23 cellular contexts compared by ENCODE assay signal in the genomic region with DNA sequence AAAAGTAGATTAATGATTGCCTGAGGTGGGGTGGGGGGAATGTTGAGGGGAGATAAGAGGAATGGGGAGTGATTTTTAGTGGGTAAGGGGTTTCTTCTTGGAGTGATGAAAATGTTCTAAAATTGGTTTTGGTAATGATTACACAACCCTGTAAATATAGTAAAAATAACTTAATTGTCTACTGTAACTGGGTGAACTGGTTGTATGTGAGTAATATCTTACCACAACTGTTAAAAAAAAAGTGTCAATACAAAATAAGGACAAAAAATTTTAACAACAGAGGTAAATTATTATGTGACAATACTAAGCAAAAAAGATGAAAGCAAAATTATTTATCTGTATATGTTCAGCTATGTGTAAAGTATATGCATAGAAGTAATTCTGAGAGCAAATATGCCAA.
DNase-seq lines count a peak whose midpoint lies in the region; ATAC-seq and TF ChIP-seq lines count a peak whose summit lies in the region.
"Had no signal": no experiment of that assay in that cellular context is flagged by ENCODE, and none has a peak within 500 bp of the region (broad histone marks: within the 10 kb centered on the region; RNA-seq: fewer than 3 reads in every experiment).

No MANE protein-coding gene starts in this region.

- H3K4me1 Mint-ChIP-seq in GM23338 (peaks cover 4% of the 10 kb centered on the region; the same call in 1 of the 3 replicates), progenitor cell of endocrine pancreas (ENCODE audit: low read depth) (peaks cover 10% of the 10 kb centered on the region)
- no peaks in the 10 kb centered on the region for H3K4me1 Mint-ChIP-seq in activated naive CD8-positive, alpha-beta T cell treated with anti-CD3 and anti-CD28 coated beads for 36 hours
- H3K4me1 Mint-ChIP-seq: B cell had no signal

- ATAC-seq in GM23338: no peak
- ATAC-seq: CD8-positive, alpha-beta T cell; GM12878 had no signal

- H3K27ac ChIP-seq in GM23338 (ENCODE audit: low read depth) (no peak overlapping the region), PC-9 (no peak overlapping the region)
- H3K27ac ChIP-seq: BLaER1 treated with 17β-estradiol and CSF1 and Interleukin-3, amounts not matched to agents 10 nM and 100 nM; C4-2B had no signal

- no peaks in the 10 kb centered on the region for H4K20me1 ChIP-seq in GM23338 (replicated peaks; ENCODE audit: insufficient read depth)
- no peaks in the 10 kb centered on the region for H4K20me1 ChIP-seq in PC-9 (ENCODE audit: insufficient read depth)
- H4K20me1 ChIP-seq: BLaER1 treated with 17β-estradiol and CSF1 and Interleukin-3, amounts not matched to agents 10 nM and 100 nM had no signal

- intact Hi-C loops in PC-9 (cut with micrococcal nuclease; ENCODE audit: unreplicated experiment): no loop called here

- BruUV-seq in PC-9 (replicated peaks; lab: Mats Ljungman, UMichigan): no TSS peak

- H3K4me1 ChIP-seq in GM23338 (ENCODE audit: insufficient read depth) (no peaks in the 10 kb centered on the region; the same call in 1 of the 2 replicates), PC-9 (replicated peaks; ENCODE audit: insufficient read depth) (peaks cover 13% of the 10 kb centered on the region)

- H3F3A ChIP-seq in GM23338 (replicated peaks; ENCODE audit: low read depth) (no peaks in the 10 kb centered on the region), PC-9 (ENCODE audit: insufficient read depth, low read depth) (no peaks in the 10 kb centered on the region)

- CTCF ChIA-PET in PC-9 (lab: Charles Lee): no interaction called here

- H3K9me3 Mint-ChIP-seq in GM23338 (no peaks in the 10 kb centered on the region), progenitor cell of endocrine pancreas (ENCODE audit: low read depth) (peaks cover 17% of the 10 kb centered on the region)
- peaks cover 1% of the 10 kb centered on the region for H3K9me3 Mint-ChIP-seq in activated naive CD8-positive, alpha-beta T cell treated with anti-CD3 and anti-CD28 coated beads for 36 hours

- in situ Hi-C loops in ACHN (cut with HindIII; ENCODE audit: low pct_ligation_motif_present, low pct_unique_long_range_greater_than_20kb, low sequenced_read_pairs): no loop called here

- H2AFZ ChIP-seq in GM23338 (peak overlapping the region; percentile 80; the same call in 1 of the 2 replicates), PC-9 (no peak overlapping the region)

- H3K27ac Mint-ChIP-seq in GM23338 (no peak overlapping the region), progenitor cell of endocrine pancreas (peak overlapping the region; percentile 1)
- no peak overlapping the region for H3K27ac Mint-ChIP-seq in activated naive CD8-positive, alpha-beta T cell treated with anti-CD3 and anti-CD28 coated beads for 36 hours
- H3K27ac Mint-ChIP-seq: B cell; CD4-positive, alpha-beta T cell; CD8-positive, alpha-beta T cell had no signal

- DNase-seq in GM23338 (ENCODE audit: low spot score) (no peak), PC-9 (peak in 1 of 2 experiments; percentile 52), epithelial cell of esophagus (ENCODE audit: low read depth) (peak; percentile 20), progenitor cell of endocrine pancreas (ENCODE audit: low spot score, unreplicated experiment) (no peak), pons (ENCODE audit: low spot score) (no peak), ACHN (no peak), NCI-H748 treated with DMSO at 0.1 percent for 48 hours (lab: John Stamatoyannopoulos, UW) (no peak)
- no peak for DNase-seq in activated naive CD8-positive, alpha-beta T cell treated with anti-CD3 and anti-CD28 coated beads for 36 hours
- DNase-seq: 8988T; AML-193; CD4-positive, alpha-beta T cell; CD8-positive, alpha-beta T cell; DMS 273 treated with DMSO at 0.1 percent for 48 hours; DMS153; DMS53; DMS79; DND-41; EL; GDM1 had no signal

- H3K36me3 ChIP-seq in GM23338 (ENCODE audit: insufficient read depth) (no peaks in the 10 kb centered on the region), PC-9 (ENCODE audit: low read depth) (no peaks in the 10 kb centered on the region)
- H3K36me3 ChIP-seq: BLaER1 treated with 17β-estradiol and CSF1 and Interleukin-3, amounts not matched to agents 10 nM and 100 nM had no signal

- no peaks in the 10 kb centered on the region for H3K9me3 ChIP-seq in PC-9 (ENCODE audit: insufficient read depth, low read depth)

- H3K36me3 Mint-ChIP-seq in GM23338 (ENCODE audit: low read depth) (no peaks in the 10 kb centered on the region), progenitor cell of endocrine pancreas (ENCODE audit: insufficient read depth) (no peaks in the 10 kb centered on the region)
- H3K36me3 Mint-ChIP-seq in activated naive CD8-positive, alpha-beta T cell treated with anti-CD3 and anti-CD28 coated beads for 36 hours: no peaks in the 10 kb centered on the region
- H3K36me3 Mint-ChIP-seq: CD8-positive, alpha-beta T cell had no signal

- no peak overlapping the region for H3K4me3 Mint-ChIP-seq in GM23338
- H3K4me3 Mint-ChIP-seq in progenitor cell of endocrine pancreas (ENCODE audit: low read depth): no peak overlapping the region
- H3K4me3 Mint-ChIP-seq in activated naive CD8-positive, alpha-beta T cell treated with anti-CD3 and anti-CD28 coated beads for 36 hours: no peak overlapping the region
- H3K4me3 Mint-ChIP-seq: B cell; CD4-positive, alpha-beta T cell; CD8-positive, alpha-beta T cell had no signal

- H3K9me2 ChIP-seq in GM23338 (ENCODE audit: insufficient read depth) (no peaks in the 10 kb centered on the region), PC-9 (ENCODE audit: insufficient read depth) (no peaks in the 10 kb centered on the region)

- H3K4me2 ChIP-seq in GM23338 (no peak overlapping the region), PC-9 (0 out of 2 replicates have a peak overlapping the region, but pooled peaks have one; percentile 14)
- H3K4me2 ChIP-seq: BLaER1 treated with 17β-estradiol and CSF1 and Interleukin-3, amounts not matched to agents 10 nM and 100 nM had no signal

- H3K4me3 ChIP-seq in GM23338: no peak overlapping the region
- H3K4me3 ChIP-seq in PC-9: no peak overlapping the region
- H3K4me3 ChIP-seq in epithelial cell of esophagus (ENCODE audit: low read length): no peak overlapping the region
- H3K4me3 ChIP-seq: BLaER1 treated with 17β-estradiol and CSF1 and Interleukin-3, amounts not matched to agents 10 nM and 100 nM; GM12878 had no signal

- H3K27me3 ChIP-seq in GM23338 (ENCODE audit: insufficient read depth) (no peaks in the 10 kb centered on the region), PC-9 (ENCODE audit: insufficient read depth, low read depth) (no peaks in the 10 kb centered on the region)
- H3K27me3 ChIP-seq: BLaER1 treated with 17β-estradiol and CSF1 and Interleukin-3, amounts not matched to agents 10 nM and 100 nM had no signal

- TF ChIP-seq CTCF in GM23338 (conservative IDR thresholded peaks at IDR 0.05; ENCODE audit: low read depth in 2 of 2) (no peak), PC-9 (conservative IDR thresholded peaks at IDR 0.05) (no peak), epithelial cell of esophagus (IDR thresholded peaks at IDR 0.05; ENCODE audit: insufficient read depth, low read depth, low read length, missing control alignments) (no peak), progenitor cell of endocrine pancreas (IDR thresholded peaks at IDR 0.05; ENCODE audit: unreplicated experiment) (no peak)

- H3K79me2 ChIP-seq in GM23338 (replicated peaks; ENCODE audit: insufficient read depth) (no peaks in the 10 kb centered on the region), PC-9 (ENCODE audit: low read depth) (no peaks in the 10 kb centered on the region)

- POLR2A ChIA-PET in PC-9 (lab: Charles Lee; ENCODE audit: unreplicated experiment): no interaction called here

- H3K27me3 Mint-ChIP-seq in GM23338 (ENCODE audit: insufficient read depth, low read depth, poor library complexity) (peaks cover 1% of the 10 kb centered on the region), progenitor cell of endocrine pancreas (no peaks in the 10 kb centered on the region)
- no peaks in the 10 kb centered on the region for H3K27me3 Mint-ChIP-seq in activated naive CD8-positive, alpha-beta T cell treated with anti-CD3 and anti-CD28 coated beads for 36 hours
- H3K27me3 Mint-ChIP-seq: CD4-positive, alpha-beta T cell had no signal

TF ChIP-seq in GM23338, 12 proteins besides CTCF, POLR2A, EP300 and RAD21:
- TF ChIP-seq POLR2AphosphoS5 (IDR thresholded peaks at IDR 0.05; ENCODE audit: low read depth): no peak
- TF ChIP-seq STAT1 (IDR thresholded peaks at IDR 0.05; ENCODE audit: unreplicated experiment): no peak
- no peak for TF ChIP-seq JUNB (IDR thresholded peaks at IDR 0.05; ENCODE audit: unreplicated experiment)
